ENCODE assay signal across 8 cellular contexts in genomic region chr9:470041-470781, GRCh38. TPM values are rescaled to one million over a fixed set of nuclear protein-coding genes. Genes with fewer than 3 reads are reported as not detected.
DNase-seq lines count a peak whose midpoint lies in the region; ATAC-seq lines count a peak whose summit lies in the region.

No MANE protein-coding gene starts in this region.

- peaks cover 20% of the 10 kb centered on the region for H3K4me1 Mint-ChIP-seq in activated CD4-positive, alpha-beta T cell treated with anti-CD3 and anti-CD28 coated beads for 36 hours

- H3K27me3 Mint-ChIP-seq in activated CD4-positive, alpha-beta T cell treated with anti-CD3 and anti-CD28 coated beads for 36 hours = no peaks in the 10 kb centered on the region

- ATAC-seq in GM19043 (IDR thresholded peaks at IDR 0.05; ENCODE audit: low read depth, unreplicated experiment) (peak; percentile 82), HG03354 (IDR thresholded peaks at IDR 0.05; ENCODE audit: poor library complexity, severe bottlenecking, unreplicated experiment) (peak; percentile 92), left colon (peak; percentile 94)
- ATAC-seq in activated CD4-positive, alpha-beta T cell treated with anti-CD3 and anti-CD28 coated beads for 36 hours = peak; percentile 97

- POLR2A ChIA-PET in activated CD4-positive, alpha-beta T cell treated with anti-CD3 and anti-CD28 coated beads for 36 hours (lab: Charles Lee) = interaction anchor here (0.7 to 1.2 kb wide), 2 partner anchors 14 to 34 kb away, joined by 3 to 4 read pairs; no protein-coding TSS in a partner anchor

- H3K27ac ChIP-seq in cingulate gyrus (ENCODE audit: low read depth, low read length) = peak overlapping the region; percentile 82

- CTCF ChIA-PET in activated CD4-positive, alpha-beta T cell treated with anti-CD3 and anti-CD28 coated beads for 36 hours (lab: Charles Lee) = interaction anchor here (0.6 to 1.3 kb wide), 2 partner anchors 18 to 294 kb away, joined by 3 to 4 read pairs; no protein-coding TSS in a partner anchor

- no peaks in the 10 kb centered on the region for H3K9me3 Mint-ChIP-seq in activated CD4-positive, alpha-beta T cell treated with anti-CD3 and anti-CD28 coated beads for 36 hours (ENCODE audit: low read depth)

- peaks cover 13% of the 10 kb centered on the region for H3K36me3 Mint-ChIP-seq in activated CD4-positive, alpha-beta T cell treated with anti-CD3 and anti-CD28 coated beads for 36 hours (ENCODE audit: low read depth)

- DNase-seq in AG20443 (ENCODE audit: low spot score) (peak; percentile 95), NCI-H446 (lab: John Stamatoyannopoulos, UW) (peak; percentile 84 to 96), left colon (peak; percentile 88 to 89)
- peak; percentile 95 for DNase-seq in activated CD4-positive, alpha-beta T cell treated with anti-CD3 and anti-CD28 coated beads for 36 hours
- DNase-seq in stimulated activated CD4-positive, alpha-beta T cell treated with anti-CD3 and anti-CD28 coated beads, Interleukin-1b, Interleukin-23, amount 100 ng/mL, for 4 hours (ENCODE audit: low read depth in 2 of 2) = peak; percentile 74 to 95

- peak overlapping the region; percentile 94 for H3K27ac Mint-ChIP-seq in activated CD4-positive, alpha-beta T cell treated with anti-CD3 and anti-CD28 coated beads for 36 hours

- intact Hi-C loops in activated CD4-positive, alpha-beta T cell treated with anti-CD3 and anti-CD28 coated beads for 36 hours (cut with DNase I, micrococcal nuclease) = loop anchor here (1.0 to 2.0 kb wide), 3 partner anchors 23 to 35 kb away; partner anchors contain the start of gene KANK1 (in 2 of the 2)
- intact Hi-C loops in left colon (cut with DNase I, micrococcal nuclease) = no loop called here

- H3K4me3 Mint-ChIP-seq in activated CD4-positive, alpha-beta T cell treated with anti-CD3 and anti-CD28 coated beads for 36 hours = peak overlapping the region; percentile 91

RNA-seq across cellular contexts. Expression of gene KANK1, which starts 34.3 kb away (rescaled TPM):
- 1 to 10 TPM; 1.8 to 2.9 TPM for total RNA-seq in activated CD4-positive, alpha-beta T cell treated with anti-CD3 and anti-CD28 coated beads for 36 hours
- 10 to 100 TPM; 29.1 to 30.2 TPM for total RNA-seq in left colon

Comparison
In these comparisons a context has a peak if more than half of its experiments do, and no peak if none do; other contexts are left out.
1. Peak in every context shown above with its lines: DNase-seq, ATAC-seq and H3K27ac ChIP-seq.
2. RNA of gene KANK1, which starts 34.3 kb away (total RNA-seq): 29.1 to 30.2 TPM in left colon; 1.8 to 2.9 TPM in activated CD4-positive, alpha-beta T cell treated with anti-CD3 and anti-CD28 coated beads for 36 hours; every median in the first group is over 4 times any median in the second.
3. intact Hi-C loops: an anchor here in activated CD4-positive, alpha-beta T cell treated with anti-CD3 and anti-CD28 coated beads for 36 hours (1.0 to 2.0 kb wide); none called in left colon.